13 cellular contexts compared by ENCODE assay signal in genomic region chrY:7289889-7290853, GRCh38.
DNase-seq lines count a peak whose midpoint lies in the region; ATAC-seq and TF ChIP-seq lines count a peak whose summit lies in the region.
"Had no signal": no experiment of that assay in that cellular context is flagged by ENCODE, and none has a peak within 500 bp of the region (broad histone marks: within the 10 kb centered on the region; RNA-seq: fewer than 3 reads in every experiment).

No MANE protein-coding gene starts in this region.

- peaks cover 94% of the 10 kb centered on the region for H3K79me2 ChIP-seq in OCI-LY3 (ENCODE audit: low read length)

- peak overlapping the region; percentile 47 for H3K9ac ChIP-seq in OCI-LY3 (ENCODE audit: low read length)

- H3K4me3 Mint-ChIP-seq in HFFc6, result no peak overlapping the region
- peak overlapping the region in 5 of 10 donors; percentile 72 to 87 (median 83) for H3K4me3 Mint-ChIP-seq in naive thymus-derived CD4-positive, alpha-beta T cell
- H3K4me3 Mint-ChIP-seq in osteocyte (ENCODE audit: unreplicated experiment), result no peak overlapping the region
- H3K4me3 Mint-ChIP-seq: IgD-negative memory B cell had no signal

- H3K27ac Mint-ChIP-seq in HFFc6, result peak overlapping the region; percentile 29; the same call in 1 of the 2 replicates
- peak overlapping the region in 5 of 9 donors; percentile 93 to 97 (median 94) for H3K27ac Mint-ChIP-seq in naive thymus-derived CD4-positive, alpha-beta T cell
- H3K27ac Mint-ChIP-seq in osteocyte (ENCODE audit: unreplicated experiment), result no peak overlapping the region
- H3K27ac Mint-ChIP-seq: IgD-negative memory B cell had no signal

- H3K4me3 ChIP-seq in OCI-LY3 (ENCODE audit: low read length), result peak overlapping the region; percentile 61
- H3K4me3 ChIP-seq in naive thymus-derived CD4-positive, alpha-beta T cell (ENCODE audit: low read length), result peak overlapping the region; percentile 37

- DNase-seq in HFFc6, result no peak
- DNase-seq in naive thymus-derived CD4-positive, alpha-beta T cell, result peak in 1 of 9 donors; percentile 16
- DNase-seq in stimulated activated CD4-positive, alpha-beta T cell treated with anti-CD3 and anti-CD28 coated beads, Interleukin-15, amount 100 ng/mL, for 24 hours, result no peak
- DNase-seq in osteocyte (ENCODE audit: extremely low spot score, unreplicated experiment), result no peak
- no peak for DNase-seq in Ammon's horn (ENCODE audit: low spot score)
- DNase-seq: DMS153; NCI-H2171 treated with DMSO at 0.1 percent for 48 hours; SHP77; stimulated activated CD4-positive, alpha-beta T cell treated with anti-CD3 and anti-CD28 coated beads, Interleukin-12 subunit alpha, Interleukin-12 subunit beta, amount 100 ng/mL, for 4 hours had no signal

- peaks cover 6% of the 10 kb centered on the region for H3K36me3 ChIP-seq in OCI-LY3 (replicated peaks; ENCODE audit: low read depth, low read length)
- no peaks in the 10 kb centered on the region for H3K36me3 ChIP-seq in naive thymus-derived CD4-positive, alpha-beta T cell (ENCODE audit: control insufficient read depth in 2 of 3, insufficient read depth in 3 of 3, low read length in 3 of 3)

- no peaks in the 10 kb centered on the region for H3K9me3 Mint-ChIP-seq in HFFc6
- no peaks in the 10 kb centered on the region for H3K9me3 Mint-ChIP-seq in naive thymus-derived CD4-positive, alpha-beta T cell
- H3K9me3 Mint-ChIP-seq in osteocyte (ENCODE audit: unreplicated experiment), result no peaks in the 10 kb centered on the region
- H3K9me3 Mint-ChIP-seq: IgD-negative memory B cell had no signal

- H2AFZ ChIP-seq in OCI-LY3 (ENCODE audit: low read depth, low read length), result no peak overlapping the region

- H3K27me3 ChIP-seq in OCI-LY3 (ENCODE audit: low read depth, low read length), result no peaks in the 10 kb centered on the region
- H3K27me3 ChIP-seq in naive thymus-derived CD4-positive, alpha-beta T cell (ENCODE audit: control insufficient read depth in 2 of 2, insufficient read depth in 2 of 2, low read length in 2 of 2), result no peaks in the 10 kb centered on the region

- H3K27ac ChIP-seq in OCI-LY3 (ENCODE audit: low read length), result peak overlapping the region; percentile 88
- H3K27ac ChIP-seq in naive thymus-derived CD4-positive, alpha-beta T cell (ENCODE audit: low read depth, low read length), result peak overlapping the region; percentile 67
- H3K27ac ChIP-seq: epithelial cell of prostate had no signal

- POLR2A ChIA-PET in naive thymus-derived CD4-positive, alpha-beta T cell (lab: Charles Lee), result interaction anchor here (0.8 to 3.0 kb wide), 3 partner anchors 14 to 49 kb away, joined by 3 to 15 read pairs (median 9); no protein-coding TSS in a partner anchor

- H3K4me2 ChIP-seq in OCI-LY3 (ENCODE audit: low read length), result peak overlapping the region; percentile 76

- TF ChIP-seq CTCF in HFFc6 (IDR thresholded peaks at IDR 0.05) (no peak), OCI-LY3 (IDR thresholded peaks at IDR 0.05; ENCODE audit: low read depth, low read length) (no peak), osteocyte (IDR thresholded peaks at IDR 0.05) (no peak)

- H4K20me1 ChIP-seq in OCI-LY3 (ENCODE audit: insufficient read depth, low read length), result peaks cover 17% of the 10 kb centered on the region

- no peaks in the 10 kb centered on the region; the same call in 1 of the 2 replicates for H3K27me3 Mint-ChIP-seq in HFFc6 (ENCODE audit: insufficient read depth)
- no peaks in the 10 kb centered on the region for H3K27me3 Mint-ChIP-seq in naive thymus-derived CD4-positive, alpha-beta T cell
- H3K27me3 Mint-ChIP-seq in osteocyte (ENCODE audit: unreplicated experiment), result no peaks in the 10 kb centered on the region
- H3K27me3 Mint-ChIP-seq: IgD-negative memory B cell had no signal

- H3K36me3 Mint-ChIP-seq in HFFc6 (ENCODE audit: low read depth) (no peaks in the 10 kb centered on the region; the same call in 1 of the 2 replicates), osteocyte (ENCODE audit: unreplicated experiment) (no peaks in the 10 kb centered on the region)
- H3K36me3 Mint-ChIP-seq in naive thymus-derived CD4-positive, alpha-beta T cell, result peaks cover 0 to 24% (median 2%) of the 10 kb centered on the region in 5 donors
- H3K36me3 Mint-ChIP-seq: IgD-negative memory B cell had no signal

- H3K4me1 Mint-ChIP-seq in HFFc6 (ENCODE audit: low read depth) (no peaks in the 10 kb centered on the region; the same call in 1 of the 2 replicates), osteocyte (ENCODE audit: unreplicated experiment) (no peaks in the 10 kb centered on the region)
- peaks cover 0 to 62% (median 17%) of the 10 kb centered on the region in 7 donors for H3K4me1 Mint-ChIP-seq in naive thymus-derived CD4-positive, alpha-beta T cell
- H3K4me1 Mint-ChIP-seq: IgD-negative memory B cell had no signal

- peaks cover 13% of the 10 kb centered on the region for H3K4me1 ChIP-seq in OCI-LY3 (ENCODE audit: low read length)
- peaks cover 38 to 66% of the 10 kb centered on the region in 2 donors for H3K4me1 ChIP-seq in naive thymus-derived CD4-positive, alpha-beta T cell (ENCODE audit: control insufficient read depth in 2 of 2, insufficient read depth in 2 of 2, low read length in 2 of 2)

- H3K9me3 ChIP-seq in OCI-LY3 (ENCODE audit: insufficient read depth, low read length), result no peaks in the 10 kb centered on the region
- H3K9me3 ChIP-seq in naive thymus-derived CD4-positive, alpha-beta T cell (ENCODE audit: control insufficient read depth in 2 of 3, low read length in 3 of 3), result no peaks in the 10 kb centered on the region

- CTCF ChIA-PET in naive thymus-derived CD4-positive, alpha-beta T cell (lab: Charles Lee), result interaction anchor here (0.7 to 1.2 kb wide), 2 partner anchors 17 to 19 kb away, joined by 5 to 9 read pairs; no protein-coding TSS in a partner anchor

- peak; percentile 85 for ATAC-seq in GM19035 (IDR thresholded peaks at IDR 0.05; ENCODE audit: unreplicated experiment)
- ATAC-seq in naive thymus-derived CD4-positive, alpha-beta T cell, result peak; percentile 73

- intact Hi-C loops in naive thymus-derived CD4-positive, alpha-beta T cell (cut with micrococcal nuclease), result loop anchor here (1.0 to 5.0 kb wide), 5 partner anchors 10 to 47 kb away; no protein-coding TSS in a partner anchor
